Comparison of ENCODE assay signal across 8 cellular contexts in genomic region chr15:96356494-96357455, GRCh38. TPM values are rescaled to one million over a fixed set of nuclear protein-coding genes. Genes with fewer than 3 reads are reported as not detected.
DNase-seq lines count a peak whose midpoint lies in the region; ATAC-seq and TF ChIP-seq lines count a peak whose summit lies in the region.

No MANE protein-coding gene starts in this region.

- H3K27ac ChIP-seq in neuronal stem cell (replicated peaks; ENCODE audit: low read length), result no peak overlapping the region

- no CpG with 5 or more reads among the region's 67 CpGs for WGBS in neuronal stem cell (ENCODE audit: extremely low coverage in 2 of 2, insufficient read length in 2 of 2, insufficient replicate concordance in 1 of 2), 2 donors

- ATAC-seq in activated T-helper 17 cell treated with anti-CD3 and anti-CD28 coated beads, Interleukin-2, amount 50 U/mL, for 72 hours (replicated peaks), result peak; percentile 71

- peak overlapping the region; percentile 83 for H3K27ac Mint-ChIP-seq in Caco-2 (ENCODE audit: unreplicated experiment)
- H3K27ac Mint-ChIP-seq in activated T-helper 17 cell treated with anti-CD3 and anti-CD28 coated beads, Interleukin-2, amount 50 U/mL, for 72 hours, result no peak overlapping the region

- no peak overlapping the region for H2BK15ac ChIP-seq in neuronal stem cell (ENCODE audit: low read length)

- CTCF ChIA-PET in Caco-2 (lab: Charles Lee), result interaction anchor here (0.6 to 0.7 kb wide), 2 partner anchors 26 to 95 kb away, joined by 3 read pairs; no protein-coding TSS in a partner anchor

- no peaks in the 10 kb centered on the region for H3K9me3 ChIP-seq in Caco-2
- H3K9me3 ChIP-seq in neuronal stem cell (replicated peaks in 1 of 2; ENCODE audit: control insufficient read depth in 2 of 2, insufficient read depth in 1 of 2, low read depth in 1 of 2, low read length in 2 of 2), result no peaks in the 10 kb centered on the region

- peak overlapping the region; percentile 98 for H3K4me2 ChIP-seq in neuronal stem cell (ENCODE audit: insufficient read depth, low read length, poor library complexity, severe bottlenecking)

- peak overlapping the region; percentile 97 for H2AFZ ChIP-seq in neuronal stem cell (ENCODE audit: low read length)

- H3K4me3 Mint-ChIP-seq in Caco-2 (ENCODE audit: unreplicated experiment), result peak overlapping the region; percentile 82
- H3K4me3 Mint-ChIP-seq in activated T-helper 17 cell treated with anti-CD3 and anti-CD28 coated beads, Interleukin-2, amount 50 U/mL, for 72 hours, result peak overlapping the region; percentile 65

- H3K4me3 ChIP-seq in Caco-2 (ENCODE audit: low read depth, low read length), result peak overlapping the region; percentile 80
- H3K4me3 ChIP-seq in fibroblast of pulmonary artery (replicated peaks; ENCODE audit: low read depth, low read length), result peak overlapping the region; percentile 67
- H3K4me3 ChIP-seq in neuronal stem cell (ENCODE audit: low read length in 2 of 2), result peak overlapping the region; percentile 69 to 88

- no peaks in the 10 kb centered on the region for H3K79me1 ChIP-seq in neuronal stem cell (ENCODE audit: low read depth, low read length)

- H2AK5ac ChIP-seq in neuronal stem cell (ENCODE audit: low read depth, low read length), result no peak overlapping the region

- H3K36me3 Mint-ChIP-seq in Caco-2 (ENCODE audit: insufficient read depth, unreplicated experiment), result peaks cover 44% of the 10 kb centered on the region
- peaks cover 6% of the 10 kb centered on the region for H3K36me3 Mint-ChIP-seq in activated T-helper 17 cell treated with anti-CD3 and anti-CD28 coated beads, Interleukin-2, amount 50 U/mL, for 72 hours (ENCODE audit: low read depth)

- H2BK5ac ChIP-seq in neuronal stem cell (ENCODE audit: low read length), result no peak overlapping the region

- no peak overlapping the region for H2BK120ac ChIP-seq in neuronal stem cell (ENCODE audit: low read depth, low read length)

- H3K14ac ChIP-seq in neuronal stem cell (ENCODE audit: low read length), result no peak overlapping the region

- peak; percentile 90 to 96 for TF ChIP-seq CTCF in Caco-2 (IDR thresholded peaks at IDR 0.05; ENCODE audit: insufficient read depth in 1 of 2, low read depth in 1 of 2, low read length in 1 of 2, severe bottlenecking in 1 of 2, unreplicated experiment in 1 of 2)
- TF ChIP-seq CTCF in GM20000 (IDR thresholded peaks at IDR 0.05; ENCODE audit: extremely low read depth, missing control alignments), result peak; percentile 97
- peak; percentile 77 for TF ChIP-seq CTCF in fibroblast of pulmonary artery (IDR thresholded peaks at IDR 0.05; ENCODE audit: low read length, missing control alignments)

- H3K4me1 ChIP-seq in Caco-2 (no peaks in the 10 kb centered on the region), neuronal stem cell (ENCODE audit: control insufficient read depth in 2 of 2, insufficient read depth in 1 of 2, low read depth in 1 of 2, low read length in 2 of 2) (peaks cover 9 to 42% of the 10 kb centered on the region in 2 donors)

- no peaks in the 10 kb centered on the region for H3K27me3 Mint-ChIP-seq in Caco-2 (ENCODE audit: insufficient read depth, unreplicated experiment)
- H3K27me3 Mint-ChIP-seq in activated T-helper 17 cell treated with anti-CD3 and anti-CD28 coated beads, Interleukin-2, amount 50 U/mL, for 72 hours, result peaks cover 34% of the 10 kb centered on the region

- H3K23ac ChIP-seq in neuronal stem cell (ENCODE audit: low read depth, low read length, poor library complexity), result peak overlapping the region; percentile 40

- BruUV-seq in Caco-2 (replicated peaks; lab: Mats Ljungman, UMichigan), result no TSS peak

- H4K91ac ChIP-seq in neuronal stem cell (ENCODE audit: low read depth, low read length, poor library complexity), result no peak overlapping the region

- no peak overlapping the region for H4K8ac ChIP-seq in neuronal stem cell (ENCODE audit: low read depth, low read length)

- H2BK12ac ChIP-seq in neuronal stem cell (ENCODE audit: low read length), result no peak overlapping the region

- H3K4me1 Mint-ChIP-seq in Caco-2 (ENCODE audit: low read depth, unreplicated experiment), result peaks cover 8% of the 10 kb centered on the region
- H3K4me1 Mint-ChIP-seq in activated T-helper 17 cell treated with anti-CD3 and anti-CD28 coated beads, Interleukin-2, amount 50 U/mL, for 72 hours, result peaks cover 9% of the 10 kb centered on the region

- POLR2A ChIA-PET in Caco-2 (lab: Charles Lee), result no interaction called here

- H3K4ac ChIP-seq in neuronal stem cell (ENCODE audit: low read length), result no peak overlapping the region

- intact Hi-C loops in Caco-2 (cut with micrococcal nuclease; ENCODE audit: unreplicated experiment), result loop anchor here (1.0 to 5.0 kb wide), 6 partner anchors 106 to 1401 kb away; no protein-coding TSS in a partner anchor

- DNase-seq in Caco-2 (peak; percentile 82 to 92), GM20000 (ENCODE audit: low spot score) (peak; percentile 87), HPDE6-E6E7 (ENCODE audit: extremely low spot score) (peak; percentile 73), RKO (ENCODE audit: low spot score) (peak; percentile 84), fibroblast of pulmonary artery (ENCODE audit: low read depth) (peak; percentile 87), neuronal stem cell (ENCODE audit: low spot score) (peak; percentile 79), superior temporal gyrus (ENCODE audit: extremely low spot score) (peak; percentile 79)

- no peaks in the 10 kb centered on the region for H3K27me3 ChIP-seq in Caco-2 (replicated peaks; ENCODE audit: control insufficient read depth, insufficient read depth, low read length)
- peaks cover 7 to 48% (median 37%) of the 10 kb centered on the region in 3 experiments for H3K27me3 ChIP-seq in neuronal stem cell (ENCODE audit: control insufficient read depth in 3 of 3, insufficient read depth in 3 of 3, low read depth in 1 of 3, low read length in 3 of 3)

- no peaks in the 10 kb centered on the region for H3K36me3 ChIP-seq in Caco-2 (ENCODE audit: control insufficient read depth, insufficient read depth, low read length)
- H3K36me3 ChIP-seq in neuronal stem cell (replicated peaks in 1 of 2; ENCODE audit: control insufficient read depth in 2 of 2, insufficient read depth in 2 of 2, low read length in 2 of 2), result peaks cover 0 to 5% of the 10 kb centered on the region in 2 donors

- H3K9me3 Mint-ChIP-seq in Caco-2 (ENCODE audit: unreplicated experiment), result no peaks in the 10 kb centered on the region
- H3K9me3 Mint-ChIP-seq in activated T-helper 17 cell treated with anti-CD3 and anti-CD28 coated beads, Interleukin-2, amount 50 U/mL, for 72 hours, result no peaks in the 10 kb centered on the region

- peak overlapping the region; percentile 87 for H3K18ac ChIP-seq in neuronal stem cell (ENCODE audit: low read length)

- H3K9ac ChIP-seq in neuronal stem cell (ENCODE audit: low read depth, low read length, poor library complexity), result peak overlapping the region; percentile 78

RNA-seq across cellular contexts. Expression of gene NR2F2, which starts 26.3 kb away (rescaled TPM):
- 134 and 140 TPM in 2 replicates for total RNA-seq in Caco-2 (2022)
- total RNA-seq in activated T-helper 17 cell treated with anti-CD3 and anti-CD28 coated beads, Interleukin-2, amount 50 U/mL, for 72 hours, result not detected
- 43.2 TPM for polyA plus RNA-seq in neuronal stem cell (2013, experiment 1 of 2)
- 45.4 TPM for polyA plus RNA-seq in neuronal stem cell (2013, experiment 2 of 2)

Comparison
In these comparisons a context has a peak if more than half of its experiments do, and no peak if none do; other contexts are left out.
1. RNA of gene NR2F2, which starts 26.3 kb away (total RNA-seq): 134 to 140 TPM in Caco-2; not detected in activated T-helper 17 cell treated with anti-CD3 and anti-CD28 coated beads, Interleukin-2, amount 50 U/mL, for 72 hours; every median in the first group is over 100 times any median in the second.
2. Peak in every context shown above with its lines, with median percentiles within 50 percentile points of each other: DNase-seq, H3K4me3 ChIP-seq and CTCF ChIP-seq.